In genomic region chr2:64400733-64401500, GRCh38 we compare ENCODE assay signal across 12 cellular contexts. TPM values are rescaled to one million over a fixed set of nuclear protein-coding genes. Genes with fewer than 3 reads are reported as not detected.
A peak's percentile ranks its signal among the peaks of the same experiment; 100 is the strongest.
DNase-seq lines count a peak whose midpoint lies in the region; ATAC-seq, FAIRE-seq and TF ChIP-seq lines count a peak whose summit lies in the region.
"Had no signal": no experiment of that assay in that cellular context is flagged by ENCODE, and none has a peak within 500 bp of the region (broad histone marks: within the 10 kb centered on the region; RNA-seq: fewer than 3 reads in every experiment).

No MANE protein-coding gene starts in this region.

- POLR2A ChIA-PET in MCF 10A (lab: Yijun Ruan, JAX): interaction anchor here (1.0 to 1.1 kb wide), 2 partner anchors 14 to 41 kb away, joined by 3 read pairs; no protein-coding TSS in a partner anchor

- no TSS peak for BruUV-seq in MCF 10A (replicated peaks; lab: Mats Ljungman, UMichigan)

- H3K4me1 ChIP-seq in breast epithelium (peaks cover 0 to 4% of the 10 kb centered on the region in 2 donors), mucosa of stomach (ENCODE audit: control insufficient read depth, insufficient read depth, low read length) (peaks cover 56% of the 10 kb centered on the region)

- H3K9ac ChIP-seq in mucosa of stomach (ENCODE audit: low read length): peak overlapping the region; percentile 26

- H3K4me3 Mint-ChIP-seq in MCF 10A (ENCODE audit: unreplicated experiment): no peak overlapping the region
- H3K4me3 Mint-ChIP-seq: naive B cell had no signal

- no peaks in the 10 kb centered on the region for H3K27me3 ChIP-seq in breast epithelium
- no peaks in the 10 kb centered on the region for H3K27me3 ChIP-seq in bronchial epithelial cell (ENCODE audit: control insufficient read depth, insufficient read depth, low read length)
- H3K27me3 ChIP-seq in mucosa of stomach (ENCODE audit: control insufficient read depth, insufficient read depth, low read length): no peaks in the 10 kb centered on the region
- H3K27me3 ChIP-seq: Peyer's patch had no signal

- CTCF ChIA-PET in MCF 10A (lab: Yijun Ruan, JAX): interaction anchor here (0.6 to 1.2 kb wide), 3 partner anchors 19 to 473 kb away, joined by 3 read pairs; no protein-coding TSS in a partner anchor

- intact Hi-C loops in MCF 10A (cut with micrococcal nuclease) (no loop called here), breast epithelium (cut with DNase I; ENCODE audit: low total_unique reads) (no loop called here)

- peak overlapping the region in 1 of 2 donors; percentile 23 for H3K27ac ChIP-seq in breast epithelium

- no peak for TF ChIP-seq CTCF in MCF 10A (IDR thresholded peaks at IDR 0.05; ENCODE audit: unreplicated experiment)
- TF ChIP-seq CTCF in breast epithelium (IDR thresholded peaks at IDR 0.05): no peak
- no peak for TF ChIP-seq CTCF in bronchial epithelial cell (IDR thresholded peaks at IDR 0.05; ENCODE audit: insufficient read depth, low read length, severe bottlenecking)

- H3K4me3 ChIP-seq in breast epithelium (no peak overlapping the region), bronchial epithelial cell (ENCODE audit: low read depth, low read length) (no peak overlapping the region), mucosa of stomach (ENCODE audit: low read length) (no peak overlapping the region)
- H3K4me3 ChIP-seq: Peyer's patch had no signal

- no peak for ATAC-seq in SK-N-SH treated with all-trans-retinoic acid at 6 μM for 48 hours
- no peak for ATAC-seq in GM18873 (IDR thresholded peaks at IDR 0.05; ENCODE audit: low FRiP score, unreplicated experiment)
- ATAC-seq: activated naive CD4-positive, alpha-beta T cell treated with anti-CD3 and anti-CD28 coated beads, Interleukin-2, amount 50 U/mL, for 72 hours had no signal

- H3K36me3 Mint-ChIP-seq in MCF 10A (ENCODE audit: insufficient read depth, unreplicated experiment): no peaks in the 10 kb centered on the region
- H3K36me3 Mint-ChIP-seq: activated naive CD4-positive, alpha-beta T cell treated with anti-CD3 and anti-CD28 coated beads, Interleukin-2, amount 50 U/mL, for 72 hours; naive B cell had no signal

- H3K36me3 ChIP-seq in breast epithelium: no peaks in the 10 kb centered on the region
- H3K36me3 ChIP-seq in bronchial epithelial cell (ENCODE audit: control insufficient read depth, insufficient read depth, low read length): no peaks in the 10 kb centered on the region
- no peaks in the 10 kb centered on the region for H3K36me3 ChIP-seq in mucosa of stomach (ENCODE audit: control insufficient read depth, insufficient read depth, low read length)
- H3K36me3 ChIP-seq: Peyer's patch had no signal

- no peaks in the 10 kb centered on the region for H3K27me3 Mint-ChIP-seq in MCF 10A (ENCODE audit: insufficient read depth, unreplicated experiment)

- H3K9me3 Mint-ChIP-seq in MCF 10A (ENCODE audit: unreplicated experiment): peaks cover 6% of the 10 kb centered on the region
- H3K9me3 Mint-ChIP-seq: activated naive CD4-positive, alpha-beta T cell treated with anti-CD3 and anti-CD28 coated beads, Interleukin-2, amount 50 U/mL, for 72 hours had no signal

- TF ChIP-seq POLR2A in breast epithelium (IDR thresholded peaks at IDR 0.05): no peak

- no peak for FAIRE-seq in bronchial epithelial cell (lab: Jason Lieb, UNC)

- no peaks in the 10 kb centered on the region for H3K9me3 ChIP-seq in breast epithelium
- H3K9me3 ChIP-seq in mucosa of stomach (ENCODE audit: control insufficient read depth, low read length): no peaks in the 10 kb centered on the region
- H3K9me3 ChIP-seq: Peyer's patch had no signal

- DNase-seq in MCF 10A (ENCODE audit: unreplicated experiment) (peak; percentile 57), breast epithelium (ENCODE audit: low spot score in 2 of 2) (no peak), bronchial epithelial cell (ENCODE audit: low read depth) (peak; percentile 18), UCSD-AML1 (lab: John Stamatoyannopoulos, UW; ENCODE audit: unreplicated experiment) (no peak), NCI-H2107 (lab: John Stamatoyannopoulos, UW) (no peak)
- DNase-seq: KBM-7, naive B cell had no signal

- peak overlapping the region; percentile 64 for H3K27ac Mint-ChIP-seq in MCF 10A (ENCODE audit: low read depth, unreplicated experiment)
- H3K27ac Mint-ChIP-seq: activated naive CD4-positive, alpha-beta T cell treated with anti-CD3 and anti-CD28 coated beads, Interleukin-2, amount 50 U/mL, for 72 hours had no signal

- H3K4me1 Mint-ChIP-seq in MCF 10A (ENCODE audit: insufficient read depth, unreplicated experiment): peaks cover 46% of the 10 kb centered on the region

TF ChIP-seq in SK-N-SH treated with all-trans-retinoic acid at 6 μM for 48 hours, 23 proteins besides CTCF, POLR2A, EP300 and RAD21:
- TF ChIP-seq OSR1 (CRISPR knock-in tag; IDR thresholded peaks at IDR 0.05) (no peak), GLIS3 (CRISPR knock-in tag; IDR thresholded peaks at IDR 0.05) (no peak), RARB (CRISPR knock-in tag; IDR thresholded peaks at IDR 0.05) (no peak), ZFP30 (CRISPR knock-in tag; IDR thresholded peaks at IDR 0.05) (no peak), ISL1 (CRISPR knock-in tag; IDR thresholded peaks at IDR 0.05) (no peak), ZNF565 (CRISPR knock-in tag; conservative IDR thresholded peaks at IDR 0.05; ENCODE audit: low read depth) (no peak), ZNF70 (CRISPR knock-in tag; IDR thresholded peaks at IDR 0.05) (no peak), SNAI2 (CRISPR knock-in tag; IDR thresholded peaks at IDR 0.05) (no peak), CREB5 (CRISPR knock-in tag; IDR thresholded peaks at IDR 0.05; ENCODE audit: low read depth) (no peak), CSDC2 (CRISPR knock-in tag; IDR thresholded peaks at IDR 0.05) (no peak), CSRNP3 (CRISPR knock-in tag; IDR thresholded peaks at IDR 0.05) (no peak), ZC3H10 (CRISPR knock-in tag; IDR thresholded peaks at IDR 0.05) (no peak), ZFP3 (CRISPR knock-in tag; IDR thresholded peaks at IDR 0.05) (no peak)

RNA-seq across cellular contexts. Expression of gene LGALSL, which starts 53.0 kb away (rescaled TPM):
- total RNA-seq in MCF 10A (2022) (11.4 and 13.5 TPM in 2 replicates), breast epithelium (10 to 100 TPM in 2 of 3 donors, 1 to 10 TPM in 1; 9.4 to 16.7 (median 16.5) TPM), bronchial epithelial cell (10.0 and 14.0 TPM in 2 replicates)

Comparison
In these comparisons a context has a peak if more than half of its experiments do, and no peak if none do; other contexts are left out.
1. DNase-seq: peak in MCF 10A (single experiment) and bronchial epithelial cell (single experiment); none in breast epithelium (0 of 2), UCSD-AML1 (single experiment) and NCI-H2107 (single experiment).